12 cellular contexts compared by ENCODE assay signal in genomic region chr10:43393606-43394360, GRCh38. TPM values are rescaled to one million over a fixed set of nuclear protein-coding genes. Genes with fewer than 3 reads are reported as not detected.
DNase-seq lines count a peak whose midpoint lies in the region; ATAC-seq and TF ChIP-seq lines count a peak whose summit lies in the region.
"Had no signal": no experiment of that assay in that cellular context is flagged by ENCODE, and none has a peak within 500 bp of the region (broad histone marks: within the 10 kb centered on the region; RNA-seq: fewer than 3 reads in every experiment).

No MANE protein-coding gene starts in this region.

- peaks cover 0 to 89% (median 32%) of the 10 kb centered on the region in 4 donors for H3K4me1 ChIP-seq in tibial nerve

- H3K27me3 Mint-ChIP-seq in activated CD4-positive, alpha-beta T cell treated with anti-CD3 and anti-CD28 coated beads, Interleukin-2, amount 10 ng/mL, durations not matched to agents 7 days and 5 days, result no peaks in the 10 kb centered on the region
- H3K27me3 Mint-ChIP-seq in activated naive CD8-positive, alpha-beta T cell treated with anti-CD3 and anti-CD28 coated beads, Interleukin-2, amount 50 U/mL, for 24 hours, result no peaks in the 10 kb centered on the region

- no peaks in the 10 kb centered on the region for H3K9me3 ChIP-seq in tibial nerve

- H3K36me3 ChIP-seq in tibial nerve, result peaks cover 0 to 62% (median 23%) of the 10 kb centered on the region in 3 donors

- peak overlapping the region; percentile 92 for H3K4me3 Mint-ChIP-seq in activated CD4-positive, alpha-beta T cell treated with anti-CD3 and anti-CD28 coated beads, Interleukin-2, amount 10 ng/mL, durations not matched to agents 7 days and 5 days
- H3K4me3 Mint-ChIP-seq in activated naive CD8-positive, alpha-beta T cell treated with anti-CD3 and anti-CD28 coated beads, Interleukin-2, amount 50 U/mL, for 24 hours, result peak overlapping the region; percentile 12

- peaks cover 85% of the 10 kb centered on the region for H3K36me3 Mint-ChIP-seq in activated CD4-positive, alpha-beta T cell treated with anti-CD3 and anti-CD28 coated beads, Interleukin-2, amount 10 ng/mL, durations not matched to agents 7 days and 5 days (ENCODE audit: low read depth)
- H3K36me3 Mint-ChIP-seq in activated naive CD8-positive, alpha-beta T cell treated with anti-CD3 and anti-CD28 coated beads, Interleukin-2, amount 50 U/mL, for 24 hours (ENCODE audit: low read depth), result peaks cover 90% of the 10 kb centered on the region

- intact Hi-C loops in posterior vena cava (cut with DNase I), result no loop called here

- no peaks in the 10 kb centered on the region for H3K27me3 ChIP-seq in tibial nerve

- H3K9me3 Mint-ChIP-seq in activated CD4-positive, alpha-beta T cell treated with anti-CD3 and anti-CD28 coated beads, Interleukin-2, amount 10 ng/mL, durations not matched to agents 7 days and 5 days, result no peaks in the 10 kb centered on the region
- no peaks in the 10 kb centered on the region for H3K9me3 Mint-ChIP-seq in activated naive CD8-positive, alpha-beta T cell treated with anti-CD3 and anti-CD28 coated beads, Interleukin-2, amount 50 U/mL, for 24 hours

- ATAC-seq in activated naive CD8-positive, alpha-beta T cell treated with anti-CD3 and anti-CD28 coated beads, Interleukin-2, amount 50 U/mL, for 24 hours, result no peak

- TF ChIP-seq CTCF in NB4 (IDR thresholded peaks at IDR 0.05; ENCODE audit: low read depth, low read length), result no peak
- no peak for TF ChIP-seq CTCF in tibial nerve (IDR thresholded peaks at IDR 0.05)

- no peak for TF ChIP-seq EP300 in tibial nerve (IDR thresholded peaks at IDR 0.05)

- H3K4me1 Mint-ChIP-seq in activated CD4-positive, alpha-beta T cell treated with anti-CD3 and anti-CD28 coated beads, Interleukin-2, amount 10 ng/mL, durations not matched to agents 7 days and 5 days, result peaks cover 72% of the 10 kb centered on the region
- peaks cover 75% of the 10 kb centered on the region for H3K4me1 Mint-ChIP-seq in activated naive CD8-positive, alpha-beta T cell treated with anti-CD3 and anti-CD28 coated beads, Interleukin-2, amount 50 U/mL, for 24 hours

- H3K4me3 ChIP-seq in NB4 (ENCODE audit: low read depth, low read length), result no peak overlapping the region
- H3K4me3 ChIP-seq in tibial nerve, result no peak overlapping the region

- CTCF ChIA-PET in activated CD4-positive, alpha-beta T cell treated with anti-CD3 and anti-CD28 coated beads, Interleukin-2, amount 10 ng/mL, durations not matched to agents 7 days and 5 days (lab: Charles Lee), result interaction anchor here (0.5 to 1.3 kb wide), 5 partner anchors 15 to 457 kb away, joined by 3 to 4 read pairs (median 3); partner anchors contain the start of gene HNRNPF

- peak overlapping the region; percentile 46 for H3K27ac Mint-ChIP-seq in activated CD4-positive, alpha-beta T cell treated with anti-CD3 and anti-CD28 coated beads, Interleukin-2, amount 10 ng/mL, durations not matched to agents 7 days and 5 days
- peak overlapping the region; percentile 93 for H3K27ac Mint-ChIP-seq in activated naive CD8-positive, alpha-beta T cell treated with anti-CD3 and anti-CD28 coated beads, Interleukin-2, amount 50 U/mL, for 24 hours

- peak overlapping the region in 2 of 4 donors; percentile 15 to 100 for H3K27ac ChIP-seq in tibial nerve

- POLR2A ChIA-PET in activated CD4-positive, alpha-beta T cell treated with anti-CD3 and anti-CD28 coated beads, Interleukin-2, amount 10 ng/mL, durations not matched to agents 7 days and 5 days (lab: Charles Lee), result no interaction called here

- 73% methylated on average over 3 of the region's 3 CpGs for WGBS in tibial nerve, 2 donors

- no peak for DNase-seq in activated CD4-positive, alpha-beta T cell treated with anti-CD3 and anti-CD28 coated beads, Interleukin-2, amount 10 ng/mL, durations not matched to agents 7 days and 5 days
- no peak for DNase-seq in activated CD4-positive, alpha-beta T cell treated with anti-CD3 and anti-CD28 coated beads, Interleukin-2, amount 50 U/mL, for 4 hours
- DNase-seq in NB4 (ENCODE audit: low read depth) (peak; percentile 54), posterior vena cava (ENCODE audit: low spot score) (peak; percentile 43), DMS53 (lab: John Stamatoyannopoulos, UW) (no peak), NCI-H1436 (lab: John Stamatoyannopoulos, UW) (no peak), tibial nerve (ENCODE audit: low spot score in 2 of 2) (no peak)
- no peak for DNase-seq in activated naive CD8-positive, alpha-beta T cell treated with anti-CD3 and anti-CD28 coated beads, Interleukin-2, amount 50 U/mL, for 24 hours
- DNase-seq: NCI-H1930, occipital lobe, RPMI8226 had no signal

- TF ChIP-seq POLR2A in NB4 (IDR thresholded peaks at IDR 0.05; ENCODE audit: extremely low read depth, insufficient read length), result no peak
- TF ChIP-seq POLR2A in tibial nerve (IDR thresholded peaks at IDR 0.05), result no peak

RNA-seq across cellular contexts. Expression of gene HNRNPF, which starts 15.2 kb away (rescaled TPM):
- 100 to 1,000 TPM; 464 to 481 TPM for total RNA-seq in activated CD4-positive, alpha-beta T cell treated with anti-CD3 and anti-CD28 coated beads, Interleukin-2, amount 10 ng/mL, durations not matched to agents 7 days and 5 days
- total RNA-seq in posterior vena cava (100 to 1,000 TPM; 109 to 112 TPM), tibial nerve (100 to 1,000 TPM; 112 to 136 (median 134) TPM)

RNA-seq across cellular contexts. Expression of gene FXYD4, which starts 22.3 kb away (rescaled TPM):
- not detected for total RNA-seq in activated CD4-positive, alpha-beta T cell treated with anti-CD3 and anti-CD28 coated beads, Interleukin-2, amount 10 ng/mL, durations not matched to agents 7 days and 5 days
- total RNA-seq in posterior vena cava (not detected), tibial nerve (not detected)
- total RNA-seq: epithelial cell of proximal tubule, occipital lobe had no signal

RNA-seq across cellular contexts. Expression of gene ZNF487, which starts 43.1 kb away (rescaled TPM):
- 1 to 10 TPM; 3.8 to 5.6 TPM for total RNA-seq in activated CD4-positive, alpha-beta T cell treated with anti-CD3 and anti-CD28 coated beads, Interleukin-2, amount 10 ng/mL, durations not matched to agents 7 days and 5 days
- total RNA-seq in posterior vena cava (1 to 10 TPM; 4.8 to 6.5 TPM), tibial nerve (10 to 100 TPM in 3 of 4 donors, 1 to 10 TPM in 1; 7.3 to 23.7 (median 18.3) TPM)

Comparison
In these comparisons a context has a peak if more than half of its experiments do, and no peak if none do; other contexts are left out.
1. DNase-seq: peak in NB4 (single experiment) and posterior vena cava (single experiment); none in activated CD4-positive, alpha-beta T cell treated with anti-CD3 and anti-CD28 coated beads, Interleukin-2, amount 10 ng/mL, durations not matched to agents 7 days and 5 days (single experiment), activated CD4-positive, alpha-beta T cell treated with anti-CD3 and anti-CD28 coated beads, Interleukin-2, amount 50 U/mL, for 4 hours (0 of 2), activated naive CD8-positive, alpha-beta T cell treated with anti-CD3 and anti-CD28 coated beads, Interleukin-2, amount 50 U/mL, for 24 hours (single experiment), DMS53 (single experiment), NCI-H1436 (single experiment) and tibial nerve (0 of 2).